ENCODE assay signal across 15 cellular contexts in the genomic region with DNA sequence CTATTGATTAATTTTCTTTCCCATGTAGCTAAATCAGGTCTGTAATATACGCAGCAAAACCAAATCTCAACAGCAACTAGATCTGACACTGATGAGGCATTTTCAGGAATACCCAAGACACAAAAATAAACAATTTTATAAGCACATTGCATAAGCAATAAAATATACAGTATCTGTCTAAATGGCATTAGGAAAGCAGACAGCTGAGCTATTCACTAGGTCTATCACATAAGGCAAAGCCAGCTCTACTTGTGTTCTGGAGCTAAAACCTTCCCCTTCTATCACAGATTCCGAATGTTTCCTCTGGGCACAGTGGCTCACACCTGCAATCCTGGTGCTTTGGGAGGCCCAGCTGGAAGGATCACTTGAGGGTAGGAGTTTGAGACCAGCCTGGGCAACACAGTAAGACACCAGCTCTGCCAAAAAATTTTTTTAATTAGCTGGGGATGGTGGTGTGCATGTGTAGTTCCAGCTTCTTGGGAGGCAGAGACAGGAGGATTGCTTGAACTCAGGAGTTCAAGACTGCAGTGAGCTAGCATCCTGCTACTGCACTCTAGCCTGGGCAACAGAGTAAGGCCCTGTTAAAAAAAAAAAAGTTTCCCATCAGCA. TPM values are rescaled to one million over a fixed set of nuclear protein-coding genes. Genes with fewer than 3 reads are reported as not detected.
DNase-seq lines count a peak whose midpoint lies in the region; ATAC-seq and TF ChIP-seq lines count a peak whose summit lies in the region.
"Had no signal": no experiment of that assay in that cellular context is flagged by ENCODE, and none has a peak within 500 bp of the region (broad histone marks: within the 10 kb centered on the region; RNA-seq: fewer than 3 reads in every experiment).

No MANE protein-coding gene starts in this region.

- H3K9me3 ChIP-seq in KOPT-K1 (ENCODE audit: insufficient read depth, low read length, poor library complexity, severe bottlenecking) (no peaks in the 10 kb centered on the region), thyroid gland (no peaks in the 10 kb centered on the region)
- H3K9me3 ChIP-seq: uterus had no signal

- peaks cover 12% of the 10 kb centered on the region for H3K36me3 Mint-ChIP-seq in activated CD4-positive, alpha-beta T cell treated with anti-CD3 and anti-CD28 coated beads, Interleukin-2, amount 10 ng/mL, durations not matched to agents 24 days and 14 days (ENCODE audit: low read depth)
- H3K36me3 Mint-ChIP-seq in effector memory CD8-positive, alpha-beta T cell (ENCODE audit: insufficient read depth): peaks cover 18% of the 10 kb centered on the region
- H3K36me3 Mint-ChIP-seq in nephron (ENCODE audit: low read depth): peaks cover 5% of the 10 kb centered on the region

- H3K27ac ChIP-seq in KOPT-K1 (ENCODE audit: low read depth, low read length, poor library complexity, severe bottlenecking) (peak overlapping the region; percentile 18), thyroid gland (no peak overlapping the region)
- H3K27ac ChIP-seq: uterus had no signal

- TF ChIP-seq CTCF in nephron (IDR thresholded peaks at IDR 0.05; ENCODE audit: unreplicated experiment in 3 of 3) (no peak), thyroid gland (IDR thresholded peaks at IDR 0.05) (no peak)

- H3K36me3 ChIP-seq in KOPT-K1 (ENCODE audit: insufficient read depth, low read length): peaks cover 4% of the 10 kb centered on the region
- no peaks in the 10 kb centered on the region for H3K36me3 ChIP-seq in thyroid gland
- H3K36me3 ChIP-seq: uterus had no signal

- H3K4me3 ChIP-seq in thyroid gland (replicated peaks in 1 of 3): no peak overlapping the region
- H3K4me3 ChIP-seq: uterus had no signal

- no peaks in the 10 kb centered on the region for H3K9me3 Mint-ChIP-seq in activated CD4-positive, alpha-beta T cell treated with anti-CD3 and anti-CD28 coated beads, Interleukin-2, amount 10 ng/mL, durations not matched to agents 24 days and 14 days
- H3K9me3 Mint-ChIP-seq in effector memory CD8-positive, alpha-beta T cell: no peaks in the 10 kb centered on the region
- no peaks in the 10 kb centered on the region for H3K9me3 Mint-ChIP-seq in nephron
- H3K9me3 Mint-ChIP-seq: activated naive CD8-positive, alpha-beta T cell treated with anti-CD3 and anti-CD28 coated beads, Interleukin-2, amount 10 ng/mL, durations not matched to agents 7 days and 5 days had no signal

- no peak for DNase-seq in activated CD4-positive, alpha-beta T cell treated with anti-CD3 and anti-CD28 coated beads, Interleukin-2, amount 10 ng/mL, durations not matched to agents 24 days and 14 days
- no peak for DNase-seq in activated CD4-positive, alpha-beta T cell treated with anti-CD3 and anti-CD28 coated beads, Interleukin-2, amount 50 U/mL, for 48 hours
- no peak for DNase-seq in effector memory CD8-positive, alpha-beta T cell
- no peak for DNase-seq in stimulated activated CD4-positive, alpha-beta T cell treated with anti-CD3 and anti-CD28 coated beads, Interleukin-4, amount 100 ng/mL, for 1 hour
- no peak for DNase-seq in thyroid gland
- DNase-seq: activated naive CD8-positive, alpha-beta T cell treated with anti-CD3 and anti-CD28 coated beads, Interleukin-2, amount 10 ng/mL, durations not matched to agents 7 days and 5 days; COR-L47; KG1; NCI-H1436 treated with DMSO at 0.1 percent for 48 hours; retina; stimulated activated CD4-positive, alpha-beta T cell treated with anti-CD3 and anti-CD28 coated beads, Interleukin-1b, Interleukin-23, amount 100 ng/mL, for 48 hours; uterus had no signal

- peak overlapping the region; percentile 65 for H3K27ac Mint-ChIP-seq in activated CD4-positive, alpha-beta T cell treated with anti-CD3 and anti-CD28 coated beads, Interleukin-2, amount 10 ng/mL, durations not matched to agents 24 days and 14 days
- H3K27ac Mint-ChIP-seq in effector memory CD8-positive, alpha-beta T cell: peak overlapping the region; percentile 75 to 79
- peak overlapping the region in 2 of 3 experiments; percentile 32 to 60 for H3K27ac Mint-ChIP-seq in nephron
- H3K27ac Mint-ChIP-seq: activated naive CD8-positive, alpha-beta T cell treated with anti-CD3 and anti-CD28 coated beads, Interleukin-2, amount 10 ng/mL, durations not matched to agents 7 days and 5 days had no signal

- H3K4me1 ChIP-seq in thyroid gland: peaks cover 0 to 15% of the 10 kb centered on the region in 2 donors
- H3K4me1 ChIP-seq: uterus had no signal

- no peak for TF ChIP-seq POLR2A in thyroid gland (IDR thresholded peaks at IDR 0.05)

- H3K4me1 Mint-ChIP-seq in activated CD4-positive, alpha-beta T cell treated with anti-CD3 and anti-CD28 coated beads, Interleukin-2, amount 10 ng/mL, durations not matched to agents 24 days and 14 days: peaks cover 54% of the 10 kb centered on the region
- peaks cover 36 to 54% of the 10 kb centered on the region in 2 donors for H3K4me1 Mint-ChIP-seq in effector memory CD8-positive, alpha-beta T cell (ENCODE audit: low read depth in 2 of 2)
- H3K4me1 Mint-ChIP-seq in nephron: peaks cover 7% of the 10 kb centered on the region

- no peaks in the 10 kb centered on the region for H3K27me3 ChIP-seq in thyroid gland
- H3K27me3 ChIP-seq: uterus had no signal

- no peak for ATAC-seq in effector memory CD8-positive, alpha-beta T cell (replicated peaks)
- ATAC-seq in HG03378 (IDR thresholded peaks at IDR 0.05; ENCODE audit: unreplicated experiment): no peak

- no peaks in the 10 kb centered on the region for H3K27me3 Mint-ChIP-seq in activated CD4-positive, alpha-beta T cell treated with anti-CD3 and anti-CD28 coated beads, Interleukin-2, amount 10 ng/mL, durations not matched to agents 24 days and 14 days
- H3K27me3 Mint-ChIP-seq in effector memory CD8-positive, alpha-beta T cell: no peaks in the 10 kb centered on the region
- H3K27me3 Mint-ChIP-seq in nephron (ENCODE audit: low read depth): no peaks in the 10 kb centered on the region
- H3K27me3 Mint-ChIP-seq: activated naive CD8-positive, alpha-beta T cell treated with anti-CD3 and anti-CD28 coated beads, Interleukin-2, amount 10 ng/mL, durations not matched to agents 7 days and 5 days had no signal

- intact Hi-C loops in activated CD4-positive, alpha-beta T cell treated with anti-CD3 and anti-CD28 coated beads, Interleukin-2, amount 10 ng/mL, durations not matched to agents 24 days and 14 days (cut with micrococcal nuclease): no loop called here
- intact Hi-C loops in thyroid gland (cut with DNase I): no loop called here

- WGBS in thyroid gland, 2 donors: 99 to 100% methylated on average over 2 of the region's 2 CpGs

- H3K4me3 Mint-ChIP-seq in activated CD4-positive, alpha-beta T cell treated with anti-CD3 and anti-CD28 coated beads, Interleukin-2, amount 10 ng/mL, durations not matched to agents 24 days and 14 days: no peak overlapping the region
- H3K4me3 Mint-ChIP-seq in effector memory CD8-positive, alpha-beta T cell: no peak overlapping the region
- no peak overlapping the region for H3K4me3 Mint-ChIP-seq in nephron
- H3K4me3 Mint-ChIP-seq: activated naive CD8-positive, alpha-beta T cell treated with anti-CD3 and anti-CD28 coated beads, Interleukin-2, amount 10 ng/mL, durations not matched to agents 7 days and 5 days had no signal

RNA-seq across cellular contexts. Expression of a gene that starts 21.1 kb away (rescaled TPM):
- 68.8 and 72.5 TPM in 2 replicates for total RNA-seq in activated CD4-positive, alpha-beta T cell treated with anti-CD3 and anti-CD28 coated beads, Interleukin-2, amount 10 ng/mL, durations not matched to agents 24 days and 14 days
- 10 to 100 TPM; 33.1 to 45.3 (median 37.7) TPM for total RNA-seq in thyroid gland
